1 cellular context compared by ENCODE assay signal in the genomic region with DNA sequence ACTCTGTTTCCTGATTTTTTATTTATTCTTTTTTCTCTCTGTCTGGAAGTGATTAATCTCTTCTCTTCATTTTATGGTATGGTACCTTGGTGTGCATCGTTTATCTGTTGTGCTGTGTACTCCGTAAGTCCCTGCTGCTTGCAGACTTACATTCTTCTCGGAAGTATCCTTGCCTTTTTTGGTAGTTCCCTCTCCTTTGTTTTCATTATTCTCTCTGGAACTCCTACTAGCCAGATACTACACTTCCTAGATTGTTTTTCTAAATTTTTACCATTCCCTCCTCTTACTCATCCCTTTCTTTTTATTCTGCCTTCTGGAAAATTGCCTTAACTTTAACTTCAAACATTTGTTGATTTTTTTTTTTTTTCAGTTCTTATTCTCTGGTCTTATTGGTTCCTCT.
TF ChIP-seq lines count a peak whose summit lies in the region.

No MANE protein-coding gene starts in this region.

TF ChIP-seq in H1, 55 proteins besides CTCF, POLR2A, EP300 and RAD21:
- TF ChIP-seq SRF (IDR thresholded peaks at IDR 0.05; ENCODE audit: low read depth, low read length) (peak; percentile 83), BCL11A (IDR thresholded peaks at IDR 0.05; ENCODE audit: low read depth in 2 of 2, low read length in 2 of 2) (no peak)
